In the genomic region with DNA sequence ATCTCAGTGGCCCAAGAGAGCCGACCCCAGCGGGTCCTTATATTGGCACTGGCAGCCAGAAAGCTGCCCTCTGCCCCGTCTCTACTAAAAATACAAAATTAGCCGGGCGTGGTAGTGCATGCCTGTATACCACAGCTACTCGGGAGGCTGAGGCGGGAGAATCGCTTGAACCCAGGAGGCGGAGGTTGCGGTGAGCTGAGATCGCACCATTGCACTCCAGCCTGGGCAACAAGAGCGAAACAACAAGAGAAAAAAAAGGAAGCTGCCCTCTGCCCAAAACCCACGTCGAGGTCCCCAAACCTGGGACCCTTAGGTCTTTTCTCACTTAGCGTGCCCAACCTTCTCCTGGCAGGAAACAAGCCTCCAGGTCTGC, we compare ENCODE assay signal across 2 cellular contexts.
DNase-seq lines count a peak whose midpoint lies in the region; TF ChIP-seq lines count a peak whose summit lies in the region.
"Not testable (repeated sequence)": the region's sequence is repeated elsewhere in the genome, so short reads cannot be mapped to it uniquely, and the experiment has no call there.

No MANE protein-coding gene starts in this region.

- H3K27me3 ChIP-seq in stomach smooth muscle (ENCODE audit: control insufficient read depth in 1 of 2, insufficient read depth in 2 of 2, low read length in 2 of 2): not testable (repeated sequence)

- peak overlapping the region; percentile 67 for H3K27ac ChIP-seq in stomach smooth muscle (ENCODE audit: low read length)

- peaks cover 14% of the 10 kb centered on the region for H3K4me1 ChIP-seq in stomach smooth muscle (ENCODE audit: control insufficient read depth, insufficient read depth, low read length)

- in situ Hi-C loops in astrocyte of the spinal cord (cut with HindIII; ENCODE audit: low sequenced_read_pairs): not testable (repeated sequence)

- not testable (repeated sequence) for TF ChIP-seq CTCF in astrocyte of the spinal cord (IDR thresholded peaks at IDR 0.05; ENCODE audit: low read depth, low read length)

- peaks cover 21 to 23% of the 10 kb centered on the region in 2 donors for H3K36me3 ChIP-seq in stomach smooth muscle (ENCODE audit: control insufficient read depth in 2 of 2, insufficient read depth in 2 of 2, low read length in 2 of 2)

- DNase-seq in astrocyte of the spinal cord (ENCODE audit: low read depth, low spot score): not testable (repeated sequence)

- not testable (repeated sequence) for H3K9me3 ChIP-seq in stomach smooth muscle (ENCODE audit: control insufficient read depth in 2 of 2, low read length in 2 of 2)

- H3K9ac ChIP-seq in stomach smooth muscle (ENCODE audit: low read length in 2 of 2): peak overlapping the region; percentile 85 to 86

- peak overlapping the region; percentile 82 for H3K4me3 ChIP-seq in astrocyte of the spinal cord (ENCODE audit: low read depth, low read length)
- H3K4me3 ChIP-seq in stomach smooth muscle (ENCODE audit: low read length in 2 of 2): peak overlapping the region; percentile 94 to 95
